ENCODE assay signal across 14 cellular contexts in the genomic region with DNA sequence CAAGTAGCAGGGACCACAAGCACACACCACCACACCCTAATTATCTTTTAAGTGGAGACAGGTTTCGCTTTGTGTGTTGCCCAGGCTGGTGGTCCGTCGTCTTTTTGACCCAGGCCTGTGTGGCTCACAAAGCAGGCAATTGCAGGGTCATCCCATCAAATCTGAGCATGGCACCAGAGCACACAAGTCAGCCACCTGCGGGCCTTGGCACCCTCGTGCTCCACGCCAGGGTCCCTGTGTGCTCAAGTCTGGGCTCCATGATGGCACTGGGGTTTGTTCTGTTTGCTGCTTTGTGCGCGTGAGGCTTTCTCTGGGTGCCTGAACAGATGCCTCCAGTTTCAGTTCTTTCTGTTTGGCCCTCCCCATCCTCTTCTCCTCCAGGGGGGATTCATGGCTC. TPM values are rescaled to one million over a fixed set of nuclear protein-coding genes. Genes with fewer than 3 reads are reported as not detected.
DNase-seq lines count a peak whose midpoint lies in the region; ATAC-seq and TF ChIP-seq lines count a peak whose summit lies in the region.
"Had no signal": no experiment of that assay in that cellular context is flagged by ENCODE, and none has a peak within 500 bp of the region (broad histone marks: within the 10 kb centered on the region; RNA-seq: fewer than 3 reads in every experiment).

No MANE protein-coding gene starts in this region.

- no TSS peak for BruUV-seq in Calu3 (replicated peaks; lab: Mats Ljungman, UMichigan)

- intact Hi-C loops in Calu3 (cut with micrococcal nuclease; ENCODE audit: unreplicated experiment), result loop anchor here (10.0 kb wide), 1 partner anchor 110 kb away; the partner anchor contains the start of genes METTL26 and WFIKKN1
- intact Hi-C loops in breast epithelium (cut with DNase I; ENCODE audit: low total_unique reads), result no loop called here
- intact Hi-C loops in CD14-positive monocyte (cut with micrococcal nuclease), result loop anchor here (5.0 kb wide), 3 partner anchors 112 to 128 kb away; partner anchors contain the start of genes METTL26 (in 2 of the 2), DECR2 (in 1 of the 2) and NME4 (in 1 of the 2)

- ATAC-seq in HG03565 (IDR thresholded peaks at IDR 0.05; ENCODE audit: unreplicated experiment), result no peak

- no peaks in the 10 kb centered on the region for H3K9me3 Mint-ChIP-seq in Calu3 (ENCODE audit: low read depth, unreplicated experiment)
- H3K9me3 Mint-ChIP-seq in neural crest cell, result no peaks in the 10 kb centered on the region
- H3K9me3 Mint-ChIP-seq in CD14-positive monocyte, result no peaks in the 10 kb centered on the region

- H4K20me1 ChIP-seq in OCI-LY3 (ENCODE audit: insufficient read depth, low read length) (peaks cover 14% of the 10 kb centered on the region), MM.1S (ENCODE audit: insufficient read depth, low read length) (peaks cover 6% of the 10 kb centered on the region; the same call in 1 of the 2 replicates)

- peaks cover 28% of the 10 kb centered on the region for H3K4me1 ChIP-seq in OCI-LY3 (ENCODE audit: low read length)
- peaks cover 0 to 33% of the 10 kb centered on the region in 2 donors for H3K4me1 ChIP-seq in breast epithelium
- H3K4me1 ChIP-seq in MM.1S (ENCODE audit: low read length), result peaks cover 5% of the 10 kb centered on the region; the same call in 1 of the 2 replicates

- H3K27me3 Mint-ChIP-seq in Calu3 (ENCODE audit: unreplicated experiment) (no peaks in the 10 kb centered on the region), neural crest cell (ENCODE audit: low read depth) (peaks cover 4% of the 10 kb centered on the region), CD14-positive monocyte (ENCODE audit: low read depth in 3 of 3) (peaks cover 0 to 2% (median 1%) of the 10 kb centered on the region in 3 donors)

- peaks cover 42% of the 10 kb centered on the region for H3K79me2 ChIP-seq in OCI-LY3 (ENCODE audit: low read length)
- H3K79me2 ChIP-seq in MM.1S (ENCODE audit: low read length), result peaks cover 43% of the 10 kb centered on the region

- no peaks in the 10 kb centered on the region for H3F3A ChIP-seq in MM.1S (ENCODE audit: insufficient read depth, low read length)

- H3K27ac ChIP-seq in OCI-LY3 (ENCODE audit: low read length) (peak overlapping the region; percentile 93), breast epithelium (peak overlapping the region; percentile 45 to 97), MM.1S (ENCODE audit: low read length) (no peak overlapping the region)

- H3K4me3 Mint-ChIP-seq in Calu3 (ENCODE audit: low read depth, unreplicated experiment), result peak overlapping the region; percentile 92
- peak overlapping the region; percentile 94 for H3K4me3 Mint-ChIP-seq in neural crest cell
- no peak overlapping the region for H3K4me3 Mint-ChIP-seq in CD14-positive monocyte

- H3K9me3 ChIP-seq in OCI-LY3 (ENCODE audit: insufficient read depth, low read length), result no peaks in the 10 kb centered on the region
- H3K9me3 ChIP-seq in breast epithelium, result no peaks in the 10 kb centered on the region
- H3K9me3 ChIP-seq in MM.1S (replicated peaks; ENCODE audit: insufficient read depth, low read length), result no peaks in the 10 kb centered on the region
- H3K9me3 ChIP-seq: sigmoid colon had no signal

- H3K27me3 ChIP-seq in OCI-LY3 (ENCODE audit: low read depth, low read length) (no peaks in the 10 kb centered on the region), breast epithelium (no peaks in the 10 kb centered on the region), MM.1S (replicated peaks; ENCODE audit: insufficient read depth, low read length) (no peaks in the 10 kb centered on the region)
- H3K27me3 ChIP-seq: sigmoid colon had no signal

- H3K36me3 ChIP-seq in OCI-LY3 (replicated peaks; ENCODE audit: low read depth, low read length), result peaks cover 11% of the 10 kb centered on the region
- H3K36me3 ChIP-seq in breast epithelium, result no peaks in the 10 kb centered on the region
- H3K36me3 ChIP-seq in MM.1S (replicated peaks; ENCODE audit: insufficient read depth, low read length), result no peaks in the 10 kb centered on the region

- H3K9me2 ChIP-seq in MM.1S (replicated peaks; ENCODE audit: insufficient read depth, low read length), result no peaks in the 10 kb centered on the region

- H2AFZ ChIP-seq in OCI-LY3 (ENCODE audit: low read depth, low read length), result no peak overlapping the region
- H2AFZ ChIP-seq in MM.1S (ENCODE audit: low read length), result no peak overlapping the region

- no peak for DNase-seq in Calu3
- no peak for DNase-seq in breast epithelium (ENCODE audit: low spot score in 2 of 2)
- DNase-seq in neural crest cell (ENCODE audit: low read depth, low spot score), result no peak
- DNase-seq in HK-2 (ENCODE audit: unreplicated experiment), result no peak
- DNase-seq in MM.1S, result no peak
- DNase-seq in CD14-positive monocyte (ENCODE audit: low spot score), result no peak
- DNase-seq: GF-D8; KBM-7; NCI-H524; sigmoid colon; stimulated activated naive CD4-positive, alpha-beta T cell had no signal

- TF ChIP-seq POLR2A in breast epithelium (IDR thresholded peaks at IDR 0.05), result no peak

- H3K4me2 ChIP-seq in OCI-LY3 (ENCODE audit: low read length) (peak overlapping the region; percentile 100), MM.1S (ENCODE audit: low read depth, low read length) (no peak overlapping the region)

- TF ChIP-seq CTCF in Calu3 (IDR thresholded peaks at IDR 0.05; ENCODE audit: unreplicated experiment), result no peak
- TF ChIP-seq CTCF in OCI-LY3 (IDR thresholded peaks at IDR 0.05; ENCODE audit: low read depth, low read length), result no peak
- no peak for TF ChIP-seq CTCF in breast epithelium (IDR thresholded peaks at IDR 0.05)
- no peak for TF ChIP-seq CTCF in neural crest cell (conservative IDR thresholded peaks at IDR 0.05)
- TF ChIP-seq CTCF in MM.1S (IDR thresholded peaks at IDR 0.05; ENCODE audit: low read length), result no peak
- no peak for TF ChIP-seq CTCF in CD14-positive monocyte (IDR thresholded peaks at IDR 0.05)

- peak overlapping the region; percentile 53 for H3K27ac Mint-ChIP-seq in Calu3 (ENCODE audit: unreplicated experiment)
- no peak overlapping the region for H3K27ac Mint-ChIP-seq in neural crest cell (ENCODE audit: unreplicated experiment)
- peak overlapping the region in 1 of 7 donors; percentile 72 for H3K27ac Mint-ChIP-seq in CD14-positive monocyte

- peak overlapping the region; percentile 93; the same call in 1 of the 2 replicates for H3K9ac ChIP-seq in OCI-LY3 (ENCODE audit: low read length)
- no peak overlapping the region for H3K9ac ChIP-seq in MM.1S (ENCODE audit: low read length)

- H3K4me1 Mint-ChIP-seq in Calu3 (ENCODE audit: low read depth, unreplicated experiment) (peaks cover 34% of the 10 kb centered on the region), neural crest cell (peaks cover 26% of the 10 kb centered on the region), CD14-positive monocyte (peaks cover 35% of the 10 kb centered on the region)

- peaks cover 80% of the 10 kb centered on the region for H3K36me3 Mint-ChIP-seq in Calu3 (ENCODE audit: insufficient read depth, unreplicated experiment)
- H3K36me3 Mint-ChIP-seq in neural crest cell (ENCODE audit: low read depth), result peaks cover 3% of the 10 kb centered on the region
- peaks cover 2 to 7% of the 10 kb centered on the region in 2 donors for H3K36me3 Mint-ChIP-seq in CD14-positive monocyte

- H3K4me3 ChIP-seq in OCI-LY3 (ENCODE audit: low read length) (peak overlapping the region; percentile 93), breast epithelium (no peak overlapping the region), MM.1S (ENCODE audit: low read length) (no peak overlapping the region)

- CTCF ChIA-PET in Calu3 (lab: Charles Lee), result no interaction called here

RNA-seq across cellular contexts. Expression of gene CAPN15, which starts 2.4 kb away (rescaled TPM):
- total RNA-seq in Calu3 (2022) (108 and 120 TPM in 2 replicates), breast epithelium (10 to 100 TPM; 15.4 to 27.2 (median 15.5) TPM), neural crest cell (56.9 and 60.3 TPM in 2 replicates)
- polyA plus RNA-seq in CD14-positive monocyte, result 1 to 10 TPM; 3.4 to 3.9 TPM

RNA-seq across cellular contexts. Expression of gene PRR35, which starts 35.1 kb away (rescaled TPM):
- total RNA-seq in Calu3 (2022) (not detected in 2 replicates), breast epithelium (not detected), neural crest cell (not detected in 2 replicates)
- not detected for polyA plus RNA-seq in CD14-positive monocyte
- total RNA-seq: dermis blood vessel endothelial cell, sigmoid colon had no signal
- polyA plus RNA-seq: sigmoid colon had no signal

RNA-seq across cellular contexts. Expression of gene NHLRC4, which starts 41.7 kb away (rescaled TPM):
- total RNA-seq in Calu3 (2022) (not detected in 2 replicates), breast epithelium (1 to 10 TPM in 1 of 3 donors, under 1 TPM in 2; 0.32 to 1.9 (median 0.66) TPM), neural crest cell (0.84 and 0.86 TPM in 2 replicates)
- under 1 TPM; 0.29 to 0.57 TPM for polyA plus RNA-seq in CD14-positive monocyte

RNA-seq across cellular contexts. Expression of gene PIGQ, which starts 44.6 kb away (rescaled TPM):
- total RNA-seq in Calu3 (2022), result 101 and 106 TPM in 2 replicates
- total RNA-seq in breast epithelium, result 10 to 100 TPM; 22.2 to 36.1 (median 31.9) TPM
- total RNA-seq in neural crest cell, result 84.9 and 91.7 TPM in 2 replicates
- polyA plus RNA-seq in CD14-positive monocyte, result 10 to 100 TPM; 11.4 to 12.1 TPM

Comparison
In these comparisons a context has a peak if more than half of its experiments do, and no peak if none do; other contexts are left out.
1. H3K4me3 Mint-ChIP-seq: peak in Calu3 (single experiment) and neural crest cell (single experiment); none in CD14-positive monocyte (0 of 2).